ENCODE assay signal across 1 cellular context in genomic region chr1:28737245-28738137, GRCh38.
A peak's percentile ranks its signal among the peaks of the same experiment; 100 is the strongest.
TF ChIP-seq lines count a peak whose summit lies in the region.

No MANE protein-coding gene starts in this region.

TF ChIP-seq in HepG2, 621 proteins besides CTCF, POLR2A, EP300 and RAD21 (continued from another document and continues in another):
- TF ChIP-seq HNF1A (IDR thresholded peaks at IDR 0.05; ENCODE audit: low read depth) (no peak), HNF1A (CRISPR knock-in tag; IDR thresholded peaks at IDR 0.05; ENCODE audit: borderline replicate concordance) (no peak), ZNF337 (CRISPR knock-in tag; IDR thresholded peaks at IDR 0.05; ENCODE audit: borderline replicate concordance, low read depth) (no peak), ZFY (CRISPR knock-in tag; IDR thresholded peaks at IDR 0.05) (no peak), ZNF543 (CRISPR knock-in tag; IDR thresholded peaks at IDR 0.05) (no peak), ZMYM2 (CRISPR knock-in tag; IDR thresholded peaks at IDR 0.05) (no peak), PLSCR1 (CRISPR knock-in tag; IDR thresholded peaks at IDR 0.05; ENCODE audit: borderline replicate concordance) (0 out of 2 replicates have a peak, but pooled peaks have one; percentile 26), BRCA1 (CRISPR knock-in tag; IDR thresholded peaks at IDR 0.05) (no peak), TGIF2 (CRISPR knock-in tag; IDR thresholded peaks at IDR 0.05) (no peak), PRDM15 (CRISPR knock-in tag; IDR thresholded peaks at IDR 0.05) (0 out of 2 replicates have a peak, but pooled peaks have one; percentile 3), FOSL1 (CRISPR knock-in tag; IDR thresholded peaks at IDR 0.05; ENCODE audit: borderline replicate concordance) (no peak), HIVEP1 (CRISPR knock-in tag; IDR thresholded peaks at IDR 0.05) (no peak), NFE2L1 (CRISPR knock-in tag; IDR thresholded peaks at IDR 0.05; ENCODE audit: borderline replicate concordance) (no peak), ARHGAP35 (CRISPR knock-in tag; IDR thresholded peaks at IDR 0.05; ENCODE audit: borderline replicate concordance) (no peak), SRF (IDR thresholded peaks at IDR 0.05; ENCODE audit: low read depth, low read length) (no peak), ZNF879 (CRISPR knock-in tag; IDR thresholded peaks at IDR 0.05) (no peak), RFX1 (IDR thresholded peaks at IDR 0.05) (no peak), KAT8 (CRISPR knock-in tag; IDR thresholded peaks at IDR 0.05) (no peak), CCDC6 (CRISPR knock-in tag; IDR thresholded peaks at IDR 0.05) (no peak), RBFOX2 (IDR thresholded peaks at IDR 0.05; ENCODE audit: low read depth, low read length) (no peak), ZNF124 (CRISPR knock-in tag; IDR thresholded peaks at IDR 0.05) (no peak), NFKB2 (CRISPR knock-in tag; IDR thresholded peaks at IDR 0.05; ENCODE audit: borderline replicate concordance) (no peak), YEATS2 (CRISPR knock-in tag; IDR thresholded peaks at IDR 0.05; ENCODE audit: borderline replicate concordance) (no peak), KDM6A (CRISPR knock-in tag; IDR thresholded peaks at IDR 0.05; ENCODE audit: low read depth) (no peak), AHR (CRISPR knock-in tag; IDR thresholded peaks at IDR 0.05) (no peak), SMAD3 (CRISPR knock-in tag; IDR thresholded peaks at IDR 0.05) (no peak), ZNF20 (CRISPR knock-in tag; IDR thresholded peaks at IDR 0.05) (no peak), DNMT1 (CRISPR knock-in tag; IDR thresholded peaks at IDR 0.05) (no peak), ZNF33A (CRISPR knock-in tag; IDR thresholded peaks at IDR 0.05; ENCODE audit: borderline replicate concordance) (no peak), TRIM24 (CRISPR knock-in tag; IDR thresholded peaks at IDR 0.05) (no peak), HNRNPLL (IDR thresholded peaks at IDR 0.05; ENCODE audit: low read depth, low read length, poor library complexity, severe bottlenecking) (peak; percentile 30), ELK4 (CRISPR knock-in tag; IDR thresholded peaks at IDR 0.05; ENCODE audit: borderline replicate concordance) (no peak), JARID2 (CRISPR knock-in tag; IDR thresholded peaks at IDR 0.05; ENCODE audit: insufficient replicate concordance) (no peak), ASH2L (IDR thresholded peaks at IDR 0.05; ENCODE audit: insufficient read length, low read depth, low read length) (no peak), ZNF839 (CRISPR knock-in tag; IDR thresholded peaks at IDR 0.05; ENCODE audit: borderline replicate concordance) (no peak), GABPA (IDR thresholded peaks at IDR 0.05; ENCODE audit: low read depth, low read length) (no peak), GABPA (CRISPR knock-in tag; IDR thresholded peaks at IDR 0.05; ENCODE audit: low read depth) (no peak), ZNF570 (CRISPR knock-in tag; IDR thresholded peaks at IDR 0.05; ENCODE audit: borderline replicate concordance) (no peak), ZNF446 (CRISPR knock-in tag; IDR thresholded peaks at IDR 0.05) (no peak; the same call in 1 of the 2 replicates), ZSCAN30 (CRISPR knock-in tag; IDR thresholded peaks at IDR 0.05) (no peak), IRX3 (CRISPR knock-in tag; IDR thresholded peaks at IDR 0.05; ENCODE audit: borderline replicate concordance, low read depth) (0 out of 2 replicates have a peak, but pooled peaks have one; percentile 5)
- TF ChIP-seq, protein P1, sequence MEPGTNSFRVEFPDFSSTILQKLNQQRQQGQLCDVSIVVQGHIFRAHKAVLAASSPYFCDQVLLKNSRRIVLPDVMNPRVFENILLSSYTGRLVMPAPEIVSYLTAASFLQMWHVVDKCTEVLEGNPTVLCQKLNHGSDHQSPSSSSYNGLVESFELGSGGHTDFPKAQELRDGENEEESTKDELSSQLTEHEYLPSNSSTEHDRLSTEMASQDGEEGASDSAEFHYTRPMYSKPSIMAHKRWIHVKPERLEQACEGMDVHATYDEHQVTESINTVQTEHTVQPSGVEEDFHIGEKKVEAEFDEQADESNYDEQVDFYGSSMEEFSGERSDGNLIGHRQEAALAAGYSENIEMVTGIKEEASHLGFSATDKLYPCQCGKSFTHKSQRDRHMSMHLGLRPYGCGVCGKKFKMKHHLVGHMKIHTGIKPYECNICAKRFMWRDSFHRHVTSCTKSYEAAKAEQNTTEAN (CRISPR knock-in tag; conservative IDR thresholded peaks at IDR 0.05): no peak
- TF ChIP-seq, protein P2, sequence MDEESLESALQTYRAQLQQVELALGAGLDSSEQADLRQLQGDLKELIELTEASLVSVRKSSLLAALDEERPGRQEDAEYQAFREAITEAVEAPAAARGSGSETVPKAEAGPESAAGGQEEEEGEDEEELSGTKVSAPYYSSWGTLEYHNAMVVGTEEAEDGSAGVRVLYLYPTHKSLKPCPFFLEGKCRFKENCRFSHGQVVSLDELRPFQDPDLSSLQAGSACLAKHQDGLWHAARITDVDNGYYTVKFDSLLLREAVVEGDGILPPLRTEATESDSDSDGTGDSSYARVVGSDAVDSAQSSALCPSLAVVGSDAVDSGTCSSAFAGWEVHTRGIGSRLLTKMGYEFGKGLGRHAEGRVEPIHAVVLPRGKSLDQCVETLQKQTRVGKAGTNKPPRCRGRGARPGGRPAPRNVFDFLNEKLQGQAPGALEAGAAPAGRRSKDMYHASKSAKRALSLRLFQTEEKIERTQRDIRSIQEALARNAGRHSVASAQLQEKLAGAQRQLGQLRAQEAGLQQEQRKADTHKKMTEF (CRISPR knock-in tag; IDR thresholded peaks at IDR 0.05): no peak
- TF ChIP-seq, protein P3, sequence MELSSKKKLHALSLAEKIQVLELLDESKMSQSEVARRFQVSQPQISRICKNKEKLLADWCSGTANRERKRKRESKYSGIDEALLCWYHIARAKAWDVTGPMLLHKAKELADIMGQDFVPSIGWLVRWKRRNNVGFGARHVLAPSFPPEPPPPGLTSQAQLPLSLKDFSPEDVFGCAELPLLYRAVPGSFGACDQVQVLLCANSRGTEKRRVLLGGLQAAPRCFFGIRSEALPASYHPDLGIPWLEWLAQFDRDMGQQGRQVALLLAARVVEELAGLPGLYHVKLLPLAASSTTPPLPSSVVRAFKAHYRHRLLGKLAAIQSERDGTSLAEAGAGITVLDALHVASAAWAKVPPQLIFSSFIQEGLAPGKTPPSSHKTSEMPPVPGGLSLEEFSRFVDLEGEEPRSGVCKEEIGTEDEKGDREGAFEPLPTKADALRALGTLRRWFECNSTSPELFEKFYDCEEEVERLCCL (CRISPR knock-in tag; IDR thresholded peaks at IDR 0.05; ENCODE audit: borderline replicate concordance): no peak
- TF ChIP-seq, protein P4, sequence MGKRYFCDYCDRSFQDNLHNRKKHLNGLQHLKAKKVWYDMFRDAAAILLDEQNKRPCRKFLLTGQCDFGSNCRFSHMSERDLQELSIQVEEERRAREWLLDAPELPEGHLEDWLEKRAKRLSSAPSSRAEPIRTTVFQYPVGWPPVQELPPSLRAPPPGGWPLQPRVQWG (CRISPR knock-in tag; IDR thresholded peaks at IDR 0.05; ENCODE audit: borderline replicate concordance, low read depth): no peak
- TF ChIP-seq, protein P5, sequence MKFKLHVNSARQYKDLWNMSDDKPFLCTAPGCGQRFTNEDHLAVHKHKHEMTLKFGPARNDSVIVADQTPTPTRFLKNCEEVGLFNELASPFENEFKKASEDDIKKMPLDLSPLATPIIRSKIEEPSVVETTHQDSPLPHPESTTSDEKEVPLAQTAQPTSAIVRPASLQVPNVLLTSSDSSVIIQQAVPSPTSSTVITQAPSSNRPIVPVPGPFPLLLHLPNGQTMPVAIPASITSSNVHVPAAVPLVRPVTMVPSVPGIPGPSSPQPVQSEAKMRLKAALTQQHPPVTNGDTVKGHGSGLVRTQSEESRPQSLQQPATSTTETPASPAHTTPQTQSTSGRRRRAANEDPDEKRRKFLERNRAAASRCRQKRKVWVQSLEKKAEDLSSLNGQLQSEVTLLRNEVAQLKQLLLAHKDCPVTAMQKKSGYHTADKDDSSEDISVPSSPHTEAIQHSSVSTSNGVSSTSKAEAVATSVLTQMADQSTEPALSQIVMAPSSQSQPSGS (CRISPR knock-in tag; IDR thresholded peaks at IDR 0.05): no peak
- TF ChIP-seq, protein P6, sequence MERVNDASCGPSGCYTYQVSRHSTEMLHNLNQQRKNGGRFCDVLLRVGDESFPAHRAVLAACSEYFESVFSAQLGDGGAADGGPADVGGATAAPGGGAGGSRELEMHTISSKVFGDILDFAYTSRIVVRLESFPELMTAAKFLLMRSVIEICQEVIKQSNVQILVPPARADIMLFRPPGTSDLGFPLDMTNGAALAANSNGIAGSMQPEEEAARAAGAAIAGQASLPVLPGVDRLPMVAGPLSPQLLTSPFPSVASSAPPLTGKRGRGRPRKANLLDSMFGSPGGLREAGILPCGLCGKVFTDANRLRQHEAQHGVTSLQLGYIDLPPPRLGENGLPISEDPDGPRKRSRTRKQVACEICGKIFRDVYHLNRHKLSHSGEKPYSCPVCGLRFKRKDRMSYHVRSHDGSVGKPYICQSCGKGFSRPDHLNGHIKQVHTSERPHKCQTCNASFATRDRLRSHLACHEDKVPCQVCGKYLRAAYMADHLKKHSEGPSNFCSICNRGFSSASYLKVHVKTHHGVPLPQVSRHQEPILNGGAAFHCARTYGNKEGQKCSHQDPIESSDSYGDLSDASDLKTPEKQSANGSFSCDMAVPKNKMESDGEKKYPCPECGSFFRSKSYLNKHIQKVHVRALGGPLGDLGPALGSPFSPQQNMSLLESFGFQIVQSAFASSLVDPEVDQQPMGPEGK (CRISPR knock-in tag; IDR thresholded peaks at IDR 0.05): peak; percentile 51; the same call in 1 of the 2 replicates
